8 cellular contexts compared by ENCODE assay signal in genomic region chr9:137453643-137454081, GRCh38. TPM values are rescaled to one million over a fixed set of nuclear protein-coding genes. Genes with fewer than 3 reads are reported as not detected.
DNase-seq lines count a peak whose midpoint lies in the region; ATAC-seq and TF ChIP-seq lines count a peak whose summit lies in the region.

No MANE protein-coding gene starts in this region.

- H3K4me3 ChIP-seq in DOHH2 (ENCODE audit: low read length) (0 out of 2 replicates have a peak overlapping the region, but pooled peaks have one; percentile 36), brain microvascular endothelial cell (ENCODE audit: low read depth, low read length) (peak overlapping the region; percentile 47), iPS-18a (ENCODE audit: low read length) (peak overlapping the region; percentile 55), spleen (peak overlapping the region in 6 of 8 donors; percentile 9 to 71 (median 45))

- H3K4me1 ChIP-seq in DOHH2 (ENCODE audit: control insufficient read depth, low read length) (peaks cover 78% of the 10 kb centered on the region), iPS-18a (ENCODE audit: control insufficient read depth, low read depth, low read length) (peaks cover 6% of the 10 kb centered on the region), spleen (peaks cover 20 to 68% (median 45%) of the 10 kb centered on the region in 6 donors)

- H3K27me3 ChIP-seq in DOHH2 (ENCODE audit: control insufficient read depth, low read length) = no peaks in the 10 kb centered on the region
- no peaks in the 10 kb centered on the region for H3K27me3 ChIP-seq in brain microvascular endothelial cell (replicated peaks)
- H3K27me3 ChIP-seq in iPS-18a (ENCODE audit: control insufficient read depth, insufficient read depth, low read length) = no peaks in the 10 kb centered on the region
- H3K27me3 ChIP-seq in spleen (replicated peaks in 1 of 7) = peaks cover 0 to 7% (median 0%) of the 10 kb centered on the region in 7 donors

- DNase-seq in T-helper 2 cell = peak in 4 of 5 experiments; percentile 35 to 65 (median 53)
- DNase-seq in brain microvascular endothelial cell = peak; percentile 53
- DNase-seq in spleen = peak; percentile 92
- DNase-seq in NCI-H2107 treated with DMSO at 0.1 percent for 48 hours (lab: John Stamatoyannopoulos, UW; ENCODE audit: unreplicated experiment) = no peak

- H3K4me2 ChIP-seq in DOHH2 (ENCODE audit: low read length) = peak overlapping the region; percentile 38; the same call in 1 of the 2 replicates

- no peaks in the 10 kb centered on the region; the same call in 1 of the 2 replicates for H4K20me1 ChIP-seq in DOHH2 (ENCODE audit: control insufficient read depth, insufficient read depth, low read depth, low read length)

- H3K36me3 ChIP-seq in DOHH2 (ENCODE audit: control insufficient read depth, low read length) (peaks cover 75% of the 10 kb centered on the region), brain microvascular endothelial cell (replicated peaks) (peaks cover 33% of the 10 kb centered on the region), iPS-18a (ENCODE audit: control insufficient read depth, low read depth, low read length) (peaks cover 4% of the 10 kb centered on the region), spleen (peaks cover 0 to 50% (median 8%) of the 10 kb centered on the region in 6 donors)

- intact Hi-C loops in spleen (cut with DNase I; ENCODE audit: low total_unique reads) = no loop called here

- no peak overlapping the region for H3K9ac ChIP-seq in iPS-18a (ENCODE audit: low read length)

- 14 to 33% (median 18%) methylated on average over 10 to 25 of the region's 25 CpGs for WGBS in spleen, 5 donors

- in situ Hi-C loops in brain microvascular endothelial cell (cut with HindIII; ENCODE audit: low pct_ligation_motif_present, low sequenced_read_pairs) = no loop called here

- TF ChIP-seq CTCF in DOHH2 (IDR thresholded peaks at IDR 0.05; ENCODE audit: low read depth, low read length, poor library complexity, severe bottlenecking) = no peak
- TF ChIP-seq CTCF in brain microvascular endothelial cell (IDR thresholded peaks at IDR 0.05; ENCODE audit: low read depth, low read length, missing control alignments) = no peak
- TF ChIP-seq CTCF in spleen (IDR thresholded peaks at IDR 0.05 in 8 of 11, conservative IDR thresholded peaks at IDR 0.05 in 3 of 11) = no peak

- H3K9me3 ChIP-seq in DOHH2 (ENCODE audit: control insufficient read depth, insufficient read depth, low read length) (no peaks in the 10 kb centered on the region), iPS-18a (ENCODE audit: control insufficient read depth, low read depth, low read length) (no peaks in the 10 kb centered on the region), spleen (no peaks in the 10 kb centered on the region)

- no peaks in the 10 kb centered on the region for H3K9me2 ChIP-seq in DOHH2 (replicated peaks; ENCODE audit: control insufficient read depth, low read length)

- ATAC-seq in HG03097 (IDR thresholded peaks at IDR 0.05; ENCODE audit: low FRiP score, unreplicated experiment) = peak; percentile 48
- no peak for ATAC-seq in GM21367 (IDR thresholded peaks at IDR 0.05; ENCODE audit: unreplicated experiment)

- peaks cover 18% of the 10 kb centered on the region for H3K79me2 ChIP-seq in DOHH2 (ENCODE audit: control insufficient read depth, low read length)

- H3F3A ChIP-seq in DOHH2 (ENCODE audit: control insufficient read depth, insufficient read depth) = no peaks in the 10 kb centered on the region

- TF ChIP-seq POLR2A in spleen (IDR thresholded peaks at IDR 0.05) = no peak

- H3K27ac ChIP-seq in DOHH2 (ENCODE audit: low read depth, low read length) (no peak overlapping the region), brain microvascular endothelial cell (no peak overlapping the region), iPS-18a (ENCODE audit: low read length) (no peak overlapping the region), spleen (peak overlapping the region in 4 of 8 donors; percentile 59 to 88 (median 72))

RNA-seq across cellular contexts. Expression of gene NSMF, which starts 5.5 kb away (rescaled TPM):
- total RNA-seq in spleen = 10 to 100 TPM; 21.8 to 39.0 (median 25.5) TPM
- polyA plus RNA-seq in spleen = 10 to 100 TPM; 21.8 to 49.3 (median 26.7) TPM

RNA-seq across cellular contexts. Expression of gene ENTPD8, which starts 12.5 kb away (rescaled TPM):
- total RNA-seq in spleen = under 1 TPM in 3 of 7 donors, not detected in 4; 0.26 to 0.37 (median 0.28) TPM
- polyA plus RNA-seq in spleen = under 1 TPM; 0.07 to 0.10 (median 0.09) TPM

RNA-seq across cellular contexts. Expression of gene NOXA1, which starts 30.5 kb away (rescaled TPM):
- 10 to 100 TPM in 2 of 7 donors, 1 to 10 TPM in 5; 1.9 to 15.0 (median 5.3) TPM for total RNA-seq in spleen
- 10 to 100 TPM in 1 of 3 donors, 1 to 10 TPM in 2; 3.2 to 10.7 (median 7.8) TPM for polyA plus RNA-seq in spleen

RNA-seq across cellular contexts. Expression of gene EXD3, which starts 30.7 kb away (rescaled TPM):
- total RNA-seq in spleen = 10 to 100 TPM; 14.5 to 52.8 (median 29.8) TPM
- 10 to 100 TPM; 15.6 to 62.3 (median 43.4) TPM for polyA plus RNA-seq in spleen
